In genomic region chr17:21286066-21286770, GRCh38 we compare ENCODE assay signal across 1 cellular context.
A peak's percentile ranks its signal among the peaks of the same experiment; 100 is the strongest.
TF ChIP-seq lines count a peak whose summit lies in the region.

No MANE protein-coding gene starts in this region.

TF ChIP-seq in HepG2, 621 proteins besides CTCF, POLR2A, EP300 and RAD21 (continued from another document and continues in another):
- TF ChIP-seq HOMEZ (CRISPR knock-in tag; IDR thresholded peaks at IDR 0.05; ENCODE audit: low read depth), result no peak
- TF ChIP-seq ZBTB33 (CRISPR knock-in tag; IDR thresholded peaks at IDR 0.05), result no peak
- TF ChIP-seq HHEX (CRISPR knock-in tag; IDR thresholded peaks at IDR 0.05), result no peak
- no peak; the same call in 1 of the 2 replicates for TF ChIP-seq ZNF350 (CRISPR knock-in tag; IDR thresholded peaks at IDR 0.05; ENCODE audit: borderline replicate concordance, low read depth)
- TF ChIP-seq, protein P1, sequence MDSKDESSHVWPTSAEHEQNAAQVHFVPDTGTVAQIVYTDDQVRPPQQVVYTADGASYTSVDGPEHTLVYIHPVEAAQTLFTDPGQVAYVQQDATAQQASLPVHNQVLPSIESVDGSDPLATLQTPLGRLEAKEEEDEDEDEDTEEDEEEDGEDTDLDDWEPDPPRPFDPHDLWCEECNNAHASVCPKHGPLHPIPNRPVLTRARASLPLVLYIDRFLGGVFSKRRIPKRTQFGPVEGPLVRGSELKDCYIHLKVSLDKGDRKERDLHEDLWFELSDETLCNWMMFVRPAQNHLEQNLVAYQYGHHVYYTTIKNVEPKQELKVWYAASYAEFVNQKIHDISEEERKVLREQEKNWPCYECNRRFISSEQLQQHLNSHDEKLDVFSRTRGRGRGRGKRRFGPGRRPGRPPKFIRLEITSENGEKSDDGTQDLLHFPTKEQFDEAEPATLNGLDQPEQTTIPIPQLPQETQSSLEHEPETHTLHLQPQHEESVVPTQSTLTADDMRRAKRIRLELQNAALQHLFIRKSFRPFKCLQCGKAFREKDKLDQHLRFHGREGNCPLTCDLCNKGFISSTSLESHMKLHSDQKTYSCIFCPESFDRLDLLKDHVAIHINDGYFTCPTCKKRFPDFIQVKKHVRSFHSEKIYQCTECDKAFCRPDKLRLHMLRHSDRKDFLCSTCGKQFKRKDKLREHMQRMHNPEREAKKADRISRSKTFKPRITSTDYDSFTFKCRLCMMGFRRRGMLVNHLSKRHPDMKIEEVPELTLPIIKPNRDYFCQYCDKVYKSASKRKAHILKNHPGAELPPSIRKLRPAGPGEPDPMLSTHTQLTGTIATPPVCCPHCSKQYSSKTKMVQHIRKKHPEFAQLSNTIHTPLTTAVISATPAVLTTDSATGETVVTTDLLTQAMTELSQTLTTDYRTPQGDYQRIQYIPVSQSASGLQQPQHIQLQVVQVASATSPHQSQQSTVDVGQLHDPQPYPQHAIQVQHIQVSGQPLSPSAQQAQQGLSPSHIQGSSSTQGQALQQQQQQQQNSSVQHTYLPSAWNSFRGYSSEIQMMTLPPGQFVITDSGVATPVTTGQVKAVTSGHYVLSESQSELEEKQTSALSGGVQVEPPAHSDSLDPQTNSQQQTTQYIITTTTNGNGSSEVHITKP (CRISPR knock-in tag; IDR thresholded peaks at IDR 0.05; ENCODE audit: low read depth), result peak; percentile 40; the same call in 1 of the 2 replicates
- TF ChIP-seq, protein P2, sequence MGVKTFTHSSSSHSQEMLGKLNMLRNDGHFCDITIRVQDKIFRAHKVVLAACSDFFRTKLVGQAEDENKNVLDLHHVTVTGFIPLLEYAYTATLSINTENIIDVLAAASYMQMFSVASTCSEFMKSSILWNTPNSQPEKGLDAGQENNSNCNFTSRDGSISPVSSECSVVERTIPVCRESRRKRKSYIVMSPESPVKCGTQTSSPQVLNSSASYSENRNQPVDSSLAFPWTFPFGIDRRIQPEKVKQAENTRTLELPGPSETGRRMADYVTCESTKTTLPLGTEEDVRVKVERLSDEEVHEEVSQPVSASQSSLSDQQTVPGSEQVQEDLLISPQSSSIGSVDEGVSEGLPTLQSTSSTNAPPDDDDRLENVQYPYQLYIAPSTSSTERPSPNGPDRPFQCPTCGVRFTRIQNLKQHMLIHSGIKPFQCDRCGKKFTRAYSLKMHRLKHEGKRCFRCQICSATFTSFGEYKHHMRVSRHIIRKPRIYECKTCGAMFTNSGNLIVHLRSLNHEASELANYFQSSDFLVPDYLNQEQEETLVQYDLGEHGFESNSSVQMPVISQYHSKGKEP (CRISPR knock-in tag; IDR thresholded peaks at IDR 0.05), result no peak
- TF ChIP-seq FOXM1 (CRISPR knock-in tag; IDR thresholded peaks at IDR 0.05), result no peak
- 0 out of 2 replicates have a peak, but pooled peaks have one; percentile 30 for TF ChIP-seq RBFOX2 (IDR thresholded peaks at IDR 0.05; ENCODE audit: low read depth, low read length)
- TF ChIP-seq ZNF205 (CRISPR knock-in tag; IDR thresholded peaks at IDR 0.05), result no peak
- no peak for TF ChIP-seq CENPBD1 (CRISPR knock-in tag; IDR thresholded peaks at IDR 0.05; ENCODE audit: borderline replicate concordance, low read depth)
- no peak for TF ChIP-seq JARID2 (CRISPR knock-in tag; IDR thresholded peaks at IDR 0.05; ENCODE audit: insufficient replicate concordance)
- TF ChIP-seq MXD3 (CRISPR knock-in tag; IDR thresholded peaks at IDR 0.05), result peak; percentile 62; the same call in 1 of the 2 replicates
- no peak for TF ChIP-seq E2F1 (CRISPR knock-in tag; IDR thresholded peaks at IDR 0.05)
- peak; percentile 69; the same call in 1 of the 2 replicates for TF ChIP-seq TBX2 (CRISPR knock-in tag; IDR thresholded peaks at IDR 0.05; ENCODE audit: borderline replicate concordance)
- TF ChIP-seq FOXK2 (IDR thresholded peaks at IDR 0.05), result no peak
- TF ChIP-seq, protein P3, sequence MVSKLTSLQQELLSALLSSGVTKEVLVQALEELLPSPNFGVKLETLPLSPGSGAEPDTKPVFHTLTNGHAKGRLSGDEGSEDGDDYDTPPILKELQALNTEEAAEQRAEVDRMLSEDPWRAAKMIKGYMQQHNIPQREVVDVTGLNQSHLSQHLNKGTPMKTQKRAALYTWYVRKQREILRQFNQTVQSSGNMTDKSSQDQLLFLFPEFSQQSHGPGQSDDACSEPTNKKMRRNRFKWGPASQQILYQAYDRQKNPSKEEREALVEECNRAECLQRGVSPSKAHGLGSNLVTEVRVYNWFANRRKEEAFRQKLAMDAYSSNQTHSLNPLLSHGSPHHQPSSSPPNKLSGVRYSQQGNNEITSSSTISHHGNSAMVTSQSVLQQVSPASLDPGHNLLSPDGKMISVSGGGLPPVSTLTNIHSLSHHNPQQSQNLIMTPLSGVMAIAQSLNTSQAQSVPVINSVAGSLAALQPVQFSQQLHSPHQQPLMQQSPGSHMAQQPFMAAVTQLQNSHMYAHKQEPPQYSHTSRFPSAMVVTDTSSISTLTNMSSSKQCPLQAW (CRISPR knock-in tag; IDR thresholded peaks at IDR 0.05), result peak; percentile 53
- peak; percentile 67 for TF ChIP-seq ASH2L (IDR thresholded peaks at IDR 0.05; ENCODE audit: insufficient read length, low read depth, low read length)
- 0 out of 2 replicates have a peak, but pooled peaks have one; percentile 31 for TF ChIP-seq ZNF30 (CRISPR knock-in tag; IDR thresholded peaks at IDR 0.05)
- TF ChIP-seq ZNF335 (CRISPR knock-in tag; IDR thresholded peaks at IDR 0.05), result 0 out of 2 replicates have a peak, but pooled peaks have one; percentile 43
- TF ChIP-seq JUNB (CRISPR knock-in tag; IDR thresholded peaks at IDR 0.05; ENCODE audit: borderline replicate concordance), result peak; percentile 86
- no peak for TF ChIP-seq ZNF354B (CRISPR knock-in tag; IDR thresholded peaks at IDR 0.05)
- TF ChIP-seq CC2D1A (CRISPR knock-in tag; IDR thresholded peaks at IDR 0.05), result no peak
- TF ChIP-seq MED8 (CRISPR knock-in tag; IDR thresholded peaks at IDR 0.05; ENCODE audit: insufficient replicate concordance), result no peak
- TF ChIP-seq ESRRA (CRISPR knock-in tag; IDR thresholded peaks at IDR 0.05; ENCODE audit: low read depth), result no peak
- TF ChIP-seq ZFAT (CRISPR knock-in tag; conservative IDR thresholded peaks at IDR 0.05), result no peak
- TF ChIP-seq ZKSCAN5 (CRISPR knock-in tag; IDR thresholded peaks at IDR 0.05), result 0 out of 2 replicates have a peak, but pooled peaks have one; percentile 13
- no peak for TF ChIP-seq THAP9 (CRISPR knock-in tag; IDR thresholded peaks at IDR 0.05; ENCODE audit: borderline replicate concordance)
- no peak for TF ChIP-seq ZMYM2 (CRISPR knock-in tag; IDR thresholded peaks at IDR 0.05)
- no peak for TF ChIP-seq ZBTB42 (CRISPR knock-in tag; IDR thresholded peaks at IDR 0.05)
- TF ChIP-seq TCF12 (IDR thresholded peaks at IDR 0.05), result no peak
- TF ChIP-seq TCF12 (CRISPR knock-in tag; IDR thresholded peaks at IDR 0.05), result no peak; the same call in 1 of the 2 replicates
- no peak for TF ChIP-seq SETDB1 (CRISPR knock-in tag; IDR thresholded peaks at IDR 0.05; ENCODE audit: borderline replicate concordance)
- TF ChIP-seq, protein P4, sequence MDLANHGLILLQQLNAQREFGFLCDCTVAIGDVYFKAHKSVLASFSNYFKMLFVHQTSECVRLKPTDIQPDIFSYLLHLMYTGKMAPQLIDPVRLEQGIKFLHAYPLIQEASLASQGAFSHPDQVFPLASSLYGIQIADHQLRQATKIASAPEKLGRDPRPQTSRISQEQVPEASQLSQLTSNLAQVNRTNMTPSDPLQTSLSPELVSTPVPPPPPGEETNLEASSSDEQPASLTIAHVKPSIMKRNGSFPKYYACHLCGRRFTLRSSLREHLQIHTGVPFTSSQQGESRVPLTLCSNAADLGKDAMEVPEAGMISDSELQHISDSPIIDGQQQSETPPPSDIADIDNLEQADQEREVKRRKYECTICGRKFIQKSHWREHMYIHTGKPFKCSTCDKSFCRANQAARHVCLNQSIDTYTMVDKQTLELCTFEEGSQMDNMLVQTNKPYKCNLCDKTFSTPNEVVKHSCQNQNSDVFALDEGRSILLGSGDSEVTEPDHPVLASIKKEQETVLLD (CRISPR knock-in tag; IDR thresholded peaks at IDR 0.05; ENCODE audit: low read depth), result no peak
- TF ChIP-seq NFE2L1 (CRISPR knock-in tag; IDR thresholded peaks at IDR 0.05; ENCODE audit: borderline replicate concordance), result no peak
- TF ChIP-seq ZNF230 (CRISPR knock-in tag; IDR thresholded peaks at IDR 0.05), result 0 out of 2 replicates have a peak, but pooled peaks have one; percentile 11
- TF ChIP-seq ZNF235 (CRISPR knock-in tag; IDR thresholded peaks at IDR 0.05; ENCODE audit: borderline replicate concordance), result no peak
- TF ChIP-seq ZFX (CRISPR knock-in tag; IDR thresholded peaks at IDR 0.05; ENCODE audit: low read depth), result peak; percentile 78
- TF ChIP-seq NPAS2 (CRISPR knock-in tag; IDR thresholded peaks at IDR 0.05; ENCODE audit: borderline replicate concordance), result no peak
- peak; percentile 94 for TF ChIP-seq TEF (CRISPR knock-in tag; IDR thresholded peaks at IDR 0.05)
- no peak for TF ChIP-seq ATF1 (CRISPR knock-in tag; IDR thresholded peaks at IDR 0.05)
- TF ChIP-seq CREM (IDR thresholded peaks at IDR 0.05), result peak; percentile 30; the same call in 1 of the 2 replicates
- TF ChIP-seq CREM (CRISPR knock-in tag; IDR thresholded peaks at IDR 0.05), result no peak
- TF ChIP-seq ZNF121 (CRISPR knock-in tag; IDR thresholded peaks at IDR 0.05), result no peak
- no peak for TF ChIP-seq BHLHE40 (IDR thresholded peaks at IDR 0.05; ENCODE audit: low read length)
- no peak for TF ChIP-seq ZBTB8A (CRISPR knock-in tag; IDR thresholded peaks at IDR 0.05; ENCODE audit: borderline replicate concordance, low read depth)
- no peak for TF ChIP-seq CENPX (CRISPR knock-in tag; IDR thresholded peaks at IDR 0.05)
- TF ChIP-seq PHF5A (CRISPR knock-in tag; IDR thresholded peaks at IDR 0.05; ENCODE audit: low read depth, unreplicated experiment), result peak; percentile 19
- no peak for TF ChIP-seq ZBTB21 (CRISPR knock-in tag; IDR thresholded peaks at IDR 0.05)
- no peak for TF ChIP-seq RBM22 (optimal IDR thresholded peaks at IDR 0.05; ENCODE audit: low read length)
- no peak for TF ChIP-seq NFE2 (CRISPR knock-in tag; IDR thresholded peaks at IDR 0.05)
- TF ChIP-seq ZNF747 (CRISPR knock-in tag; IDR thresholded peaks at IDR 0.05; ENCODE audit: borderline replicate concordance), result no peak
- TF ChIP-seq ARHGAP35 (CRISPR knock-in tag; IDR thresholded peaks at IDR 0.05; ENCODE audit: borderline replicate concordance), result no peak
